24 cellular contexts compared by ENCODE assay signal in genomic region chr3:180391001-180391400, GRCh38.
DNase-seq lines count a peak whose midpoint lies in the region; ATAC-seq, FAIRE-seq and TF ChIP-seq lines count a peak whose summit lies in the region.
"Had no signal": no experiment of that assay in that cellular context is flagged by ENCODE, and none has a peak within 500 bp of the region (broad histone marks: within the 10 kb centered on the region; RNA-seq: fewer than 3 reads in every experiment).

No MANE protein-coding gene starts in this region.

- no peak overlapping the region for H3K9ac ChIP-seq in H1 (replicated peaks in 1 of 4; ENCODE audit: extremely low read depth in 1 of 4, low read depth in 3 of 4, low read length in 3 of 4)
- H3K9ac ChIP-seq: BLaER1 treated with 17β-estradiol and CSF1 and Interleukin-3, amounts not matched to agents 10 nM and 100 nM had no signal

- no peaks in the 10 kb centered on the region for H3K27me3 ChIP-seq in H1 (replicated peaks in 1 of 4; ENCODE audit: control insufficient read depth in 3 of 4, extremely low read depth in 1 of 4, insufficient read depth in 3 of 4, low read length in 3 of 4)
- no peaks in the 10 kb centered on the region for H3K27me3 ChIP-seq in heart left ventricle
- H3K27me3 ChIP-seq: BE2C; BLaER1 treated with 17β-estradiol and CSF1 and Interleukin-3, amounts not matched to agents 10 nM and 100 nM had no signal

- TF ChIP-seq RAD21 in H1 (IDR thresholded peaks at IDR 0.05 in 1 of 2, conservative IDR thresholded peaks at IDR 0.05 in 1 of 2; ENCODE audit: low read depth in 2 of 2, low read length in 2 of 2): no peak

- WGBS in H1 (ENCODE audit: extremely low coverage in 1 of 2, insufficient coverage in 1 of 2, insufficient read length in 1 of 2, insufficient replicate concordance in 2 of 2, low coverage in 1 of 2, low lambda C conversion rate in 2 of 2, missing lambda C conversion rate in 1 of 2), 2 experiments: 100% methylated on average over 1 of the region's 1 CpG; no CpG with 5 or more reads in 1 of the 2 experiments
- WGBS in heart left ventricle, 4 donors: 25 to 42% (median 33%) methylated on average over 1 of the region's 1 CpG

- no peaks in the 10 kb centered on the region for H3K79me2 ChIP-seq in H1 (ENCODE audit: control insufficient read depth in 1 of 2, insufficient read depth in 2 of 2, low read length in 2 of 2)

- no peak overlapping the region for H2BK12ac ChIP-seq in H1 (ENCODE audit: low read depth, low read length)

- H3K4me2 ChIP-seq in H1 (ENCODE audit: insufficient read depth in 1 of 2, low read depth in 2 of 2, low read length in 2 of 2): no peak overlapping the region
- H3K4me2 ChIP-seq: A549; BLaER1 treated with 17β-estradiol and CSF1 and Interleukin-3, amounts not matched to agents 10 nM and 100 nM had no signal

- POLR2A ChIA-PET in H1 (lab: Charles Lee; ENCODE audit: partially characterized antibody): no interaction called here

- H2BK15ac ChIP-seq in H1 (ENCODE audit: low read length): no peak overlapping the region

- no peaks in the 10 kb centered on the region for H3K23me2 ChIP-seq in H1 (ENCODE audit: low read depth, low read length)

- H3K36me3 ChIP-seq in H1 (ENCODE audit: control insufficient read depth in 2 of 4, insufficient read depth in 4 of 4, low read length in 3 of 4) (no peaks in the 10 kb centered on the region), heart left ventricle (no peaks in the 10 kb centered on the region)
- H3K36me3 ChIP-seq: BE2C; BLaER1 treated with 17β-estradiol and CSF1 and Interleukin-3, amounts not matched to agents 10 nM and 100 nM had no signal

- H2AFZ ChIP-seq in H1 (ENCODE audit: low read length): peak overlapping the region; percentile 43

- no peak overlapping the region for H4K8ac ChIP-seq in H1 (ENCODE audit: extremely low read depth, insufficient read depth, low read length)

- no peaks in the 10 kb centered on the region for H4K20me1 ChIP-seq in H1 (replicated peaks in 1 of 2; ENCODE audit: control insufficient read depth in 1 of 2, insufficient read depth in 2 of 2, low read length in 2 of 2)
- H4K20me1 ChIP-seq: BLaER1 treated with 17β-estradiol and CSF1 and Interleukin-3, amounts not matched to agents 10 nM and 100 nM had no signal

- no peak overlapping the region for H3K23ac ChIP-seq in H1 (ENCODE audit: insufficient read length)

- no peak overlapping the region for H2AK5ac ChIP-seq in H1 (ENCODE audit: low read depth, low read length)

- no peak overlapping the region for H2BK5ac ChIP-seq in H1 (ENCODE audit: low read depth, low read length)

- H3K27ac ChIP-seq in H1 (ENCODE audit: low read depth, low read length) (no peak overlapping the region), heart left ventricle (no peak overlapping the region)
- H3K27ac ChIP-seq: A549; BLaER1 treated with 17β-estradiol and CSF1 and Interleukin-3, amounts not matched to agents 10 nM and 100 nM had no signal

- ATAC-seq in heart left ventricle (no peak), GM21737 (IDR thresholded peaks at IDR 0.05; ENCODE audit: unreplicated experiment) (no peak)
- ATAC-seq: A549, HCT116 had no signal

- H4K5ac ChIP-seq in H1 (ENCODE audit: insufficient read length, low read depth, low read length): no peak overlapping the region

- no peak overlapping the region for H3K18ac ChIP-seq in H1 (ENCODE audit: extremely low read depth, low read length)

- peak; percentile 53 for FAIRE-seq in H54 (lab: Jason Lieb, UNC)
- no peak for FAIRE-seq in H1 (lab: Jason Lieb, UNC)
- FAIRE-seq: A549, D721Med, GM12891 had no signal

- H3K4me3 ChIP-seq in H1 (ENCODE audit: extremely low read depth in 1 of 4, insufficient read depth in 2 of 4, low read depth in 3 of 4, low read length in 4 of 4) (no peak overlapping the region), heart left ventricle (no peak overlapping the region)
- H3K4me3 ChIP-seq: A549; BLaER1 treated with 17β-estradiol and CSF1 and Interleukin-3, amounts not matched to agents 10 nM and 100 nM had no signal

- no peak overlapping the region for H3K56ac ChIP-seq in H1 (replicated peaks; ENCODE audit: insufficient read length, low read depth, low read length)

- no peak for TF ChIP-seq EP300 in H1 (IDR thresholded peaks at IDR 0.05; ENCODE audit: borderline replicate concordance in 1 of 2, low read depth in 2 of 2, low read length in 2 of 2)

- DNase-seq in H54 (ENCODE audit: insufficient read length, low spot score) (no peak), H1 (ENCODE audit: low read depth in 1 of 2, low spot score in 2 of 2) (no peak), globus pallidus (ENCODE audit: low spot score) (peak; percentile 11), heart left ventricle (no peak), T1000 (lab: John Stamatoyannopoulos, UW) (no peak)
- no peak for DNase-seq in activated CD8-positive, alpha-beta memory T cell treated with anti-CD3 and anti-CD28 coated beads, Interleukin-2, amount 50 U/mL, for 48 hours
- DNase-seq: 8988T; ACHN; AML-193; BE2C; CD4-positive, alpha-beta T cell; CD8-positive, alpha-beta memory T cell; DMS 273 treated with DMSO at 0.1 percent for 48 hours; DMS79; EL; GDM1; GOT3; H9 had no signal

- H3K4me1 ChIP-seq in H1 (replicated peaks in 1 of 4; ENCODE audit: control insufficient read depth in 3 of 4, insufficient read depth in 4 of 4, low read length in 3 of 4): no peaks in the 10 kb centered on the region
- no peaks in the 10 kb centered on the region for H3K4me1 ChIP-seq in heart left ventricle
- H3K4me1 ChIP-seq: A549; BE2C; BLaER1 treated with 17β-estradiol and CSF1 and Interleukin-3, amounts not matched to agents 10 nM and 100 nM had no signal

- no peak overlapping the region for H4K91ac ChIP-seq in H1 (replicated peaks; ENCODE audit: insufficient read length, low read length)

- H3K4ac ChIP-seq in H1 (replicated peaks; ENCODE audit: insufficient read length, low read depth, low read length): no peak overlapping the region

- H2BK20ac ChIP-seq in H1 (ENCODE audit: low read length): no peak overlapping the region

- no peak overlapping the region for H2BK120ac ChIP-seq in H1 (replicated peaks; ENCODE audit: low read depth, low read length)

- CTCF ChIA-PET in H1 (lab: Charles Lee; ENCODE audit: partially characterized antibody): no interaction called here

- TF ChIP-seq CTCF in H1 (IDR thresholded peaks at IDR 0.05; ENCODE audit: control extremely low read depth in 1 of 3, insufficient read depth in 1 of 3, low read depth in 1 of 3, low read length in 3 of 3) (no peak), heart left ventricle (IDR thresholded peaks at IDR 0.05) (no peak)

- intact Hi-C loops in heart left ventricle (cut with DNase I): no loop called here

- TF ChIP-seq POLR2A in H54 (IDR thresholded peaks at IDR 0.05; ENCODE audit: low read depth, low read length) (no peak), H1 (IDR thresholded peaks at IDR 0.05; ENCODE audit: control extremely low read depth in 1 of 2, low read depth in 2 of 2, low read length in 2 of 2) (no peak), heart left ventricle (IDR thresholded peaks at IDR 0.05) (no peak)

- H3K14ac ChIP-seq in H1 (ENCODE audit: insufficient read length): no peak overlapping the region

- H3K79me1 ChIP-seq in H1 (ENCODE audit: low read depth, low read length): no peaks in the 10 kb centered on the region

- H3K9me3 ChIP-seq in H1 (ENCODE audit: insufficient read depth in 2 of 2, low read depth in 1 of 2, low read length in 1 of 2) (no peaks in the 10 kb centered on the region), heart left ventricle (no peaks in the 10 kb centered on the region)
- H3K9me3 ChIP-seq: A549; BE2C; BLaER1 treated with 17β-estradiol and CSF1 and Interleukin-3, amounts not matched to agents 10 nM and 100 nM had no signal

TF ChIP-seq in H1, 55 proteins besides CTCF, POLR2A, EP300 and RAD21:
- TF ChIP-seq RBBP5 (IDR thresholded peaks at IDR 0.05; ENCODE audit: borderline replicate concordance, low read depth, low read length) (no peak), RNF2 (IDR thresholded peaks at IDR 0.05; ENCODE audit: borderline replicate concordance, low read depth, low read length, missing control alignments, poor library complexity, severe bottlenecking) (no peak), JUND (IDR thresholded peaks at IDR 0.05; ENCODE audit: low read length) (no peak), TBP (IDR thresholded peaks at IDR 0.05; ENCODE audit: low read depth, low read length) (no peak), MAX (IDR thresholded peaks at IDR 0.05) (no peak), JUN (IDR thresholded peaks at IDR 0.05; ENCODE audit: low read depth, low read length) (no peak), NRF1 (IDR thresholded peaks at IDR 0.05; ENCODE audit: low read depth, low read length) (no peak), ATF2 (IDR thresholded peaks at IDR 0.05; ENCODE audit: low read length) (no peak), E2F6 (IDR thresholded peaks at IDR 0.05) (no peak), SRF (IDR thresholded peaks at IDR 0.05; ENCODE audit: low read depth, low read length) (no peak), SIX5 (IDR thresholded peaks at IDR 0.05; ENCODE audit: low read depth, low read length) (no peak)
